ENCODE assay signal across 1 cellular context in genomic region chr7:2523461-2523905, GRCh38.
A peak's percentile ranks its signal among the peaks of the same experiment; 100 is the strongest.
TF ChIP-seq lines count a peak whose summit lies in the region.

No MANE protein-coding gene starts in this region.

TF ChIP-seq in H1, 55 proteins besides CTCF, POLR2A, EP300 and RAD21:
- TF ChIP-seq SIRT6 (IDR thresholded peaks at IDR 0.05; ENCODE audit: low read length) (no peak), BACH1 (IDR thresholded peaks at IDR 0.05; ENCODE audit: low read length) (no peak), MAX (IDR thresholded peaks at IDR 0.05) (peak; percentile 69), BRCA1 (IDR thresholded peaks at IDR 0.05; ENCODE audit: low read depth, low read length) (no peak), TAF1 (IDR thresholded peaks at IDR 0.05; ENCODE audit: low read depth, low read length) (no peak), POU5F1 (IDR thresholded peaks at IDR 0.05; ENCODE audit: low read depth, low read length) (no peak), E2F6 (IDR thresholded peaks at IDR 0.05) (peak; percentile 27; the same call in 1 of the 2 replicates), SUZ12 (IDR thresholded peaks at IDR 0.05; ENCODE audit: low read length) (no peak), CREB1 (IDR thresholded peaks at IDR 0.05) (no peak), NANOG (IDR thresholded peaks at IDR 0.05; ENCODE audit: insufficient read depth, low read depth, low read length, poor library complexity, severe bottlenecking) (no peak), BCL11A (IDR thresholded peaks at IDR 0.05; ENCODE audit: low read depth in 2 of 2, low read length in 2 of 2) (no peak), EZH2 (IDR thresholded peaks at IDR 0.05; ENCODE audit: low read depth, low read length, severe bottlenecking) (no peak), SRF (IDR thresholded peaks at IDR 0.05; ENCODE audit: low read depth, low read length) (no peak), HDAC2 (IDR thresholded peaks at IDR 0.05; ENCODE audit: borderline replicate concordance in 1 of 2, low read depth in 2 of 2, low read length in 2 of 2) (no peak), ATF3 (IDR thresholded peaks at IDR 0.05; ENCODE audit: insufficient read depth, low read depth, low read length) (no peak), TCF12 (IDR thresholded peaks at IDR 0.05; ENCODE audit: low read depth, low read length) (0 out of 2 replicates have a peak, but pooled peaks have one; percentile 36), SAP30 (IDR thresholded peaks at IDR 0.05; ENCODE audit: insufficient read depth, insufficient replicate concordance, low read length) (no peak), KDM5A (IDR thresholded peaks at IDR 0.05; ENCODE audit: low read length) (no peak), RNF2 (IDR thresholded peaks at IDR 0.05; ENCODE audit: borderline replicate concordance, low read depth, low read length, missing control alignments, poor library complexity, severe bottlenecking) (no peak), KDM1A (IDR thresholded peaks at IDR 0.05; ENCODE audit: borderline replicate concordance, low read length) (no peak), CTBP2 (IDR thresholded peaks at IDR 0.05; ENCODE audit: borderline replicate concordance, insufficient read depth, insufficient read length, low read length) (peak; percentile 40), ASH2L (IDR thresholded peaks at IDR 0.05; ENCODE audit: low read length) (no peak), GABPA (IDR thresholded peaks at IDR 0.05; ENCODE audit: borderline replicate concordance, insufficient read depth, low read length) (no peak; the same call in 1 of the 2 replicates), MAFK (IDR thresholded peaks at IDR 0.05; ENCODE audit: low read depth, low read length) (no peak), JUND (IDR thresholded peaks at IDR 0.05; ENCODE audit: low read length) (no peak), SIN3A (conservative IDR thresholded peaks at IDR 0.05 in 1 of 2, IDR thresholded peaks at IDR 0.05 in 1 of 2; ENCODE audit: low read depth in 1 of 2, low read length in 2 of 2) (no peak), GTF2F1 (IDR thresholded peaks at IDR 0.05; ENCODE audit: borderline replicate concordance, low read depth, low read length) (no peak), CHD2 (IDR thresholded peaks at IDR 0.05; ENCODE audit: low read length) (no peak), JUN (IDR thresholded peaks at IDR 0.05; ENCODE audit: low read depth, low read length) (no peak), KDM4A (IDR thresholded peaks at IDR 0.05; ENCODE audit: low read depth, low read length, severe bottlenecking) (no peak), SP1 (IDR thresholded peaks at IDR 0.05; ENCODE audit: low read depth, low read length) (no peak), SIX5 (IDR thresholded peaks at IDR 0.05; ENCODE audit: low read depth, low read length) (no peak), CHD1 (IDR thresholded peaks at IDR 0.05; ENCODE audit: low read depth, low read length) (no peak), ATF2 (IDR thresholded peaks at IDR 0.05; ENCODE audit: low read length) (no peak), TEAD4 (IDR thresholded peaks at IDR 0.05; ENCODE audit: low read depth, low read length) (0 out of 2 replicates have a peak, but pooled peaks have one; percentile 2)
